In the genomic region with DNA sequence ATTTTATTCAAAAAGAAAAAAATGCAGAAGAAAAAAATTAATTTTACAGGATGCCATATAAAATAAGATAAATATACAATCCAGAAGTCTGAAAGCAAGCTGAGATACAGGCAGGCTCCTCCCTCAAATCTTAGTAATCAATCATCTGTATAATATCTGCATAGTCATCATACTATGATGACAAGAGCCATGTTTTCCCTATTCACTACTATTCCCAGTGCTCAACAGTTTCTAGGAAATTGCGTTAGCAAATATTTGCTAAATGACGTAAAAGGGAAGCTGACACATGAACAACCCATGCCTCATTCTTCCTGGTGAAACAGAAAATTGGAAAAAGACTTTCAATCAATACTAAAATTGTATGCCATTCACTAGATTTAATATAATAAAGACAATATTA, we compare ENCODE assay signal across 14 cellular contexts.
DNase-seq lines count a peak whose midpoint lies in the region; ATAC-seq, FAIRE-seq and TF ChIP-seq lines count a peak whose summit lies in the region.
"Had no signal": no experiment of that assay in that cellular context is flagged by ENCODE, and none has a peak within 500 bp of the region (broad histone marks: within the 10 kb centered on the region; RNA-seq: fewer than 3 reads in every experiment).

No MANE protein-coding gene starts in this region.

- no peak for ATAC-seq in HepG2
- ATAC-seq: foreskin keratinocyte, WTC11 had no signal

- TF ChIP-seq EP300 in HepG2 (IDR thresholded peaks at IDR 0.05; ENCODE audit: low read depth in 2 of 2, low read length in 2 of 2) (no peak), HepG2 (CRISPR knock-in tag; IDR thresholded peaks at IDR 0.05; ENCODE audit: borderline replicate concordance) (no peak)

- 0 to 3% methylated on average over 2 of the region's 2 CpGs for WGBS in GM23248 (ENCODE audit: low coverage in 1 of 2, low lambda C conversion rate in 2 of 2, missing lambda C conversion rate in 2 of 2), 2 experiments
- WGBS in HepG2 (ENCODE audit: low lambda C conversion rate): 21% methylated on average over 2 of the region's 2 CpGs

- H3K9ac ChIP-seq in GM23248 (no peak overlapping the region), HepG2 (ENCODE audit: insufficient read depth, low read depth, low read length) (no peak overlapping the region)

- no peaks in the 10 kb centered on the region for H4K20me1 ChIP-seq in GM23248 (ENCODE audit: insufficient read depth)
- no peaks in the 10 kb centered on the region for H4K20me1 ChIP-seq in HepG2 (ENCODE audit: insufficient read depth, low read length)

- H3K4me2 ChIP-seq in GM23248 (ENCODE audit: unreplicated experiment) (no peak overlapping the region), HepG2 (ENCODE audit: low read depth, low read length) (no peak overlapping the region)

- H3K27ac ChIP-seq in GM23248 (no peak overlapping the region), HepG2 (ENCODE audit: extremely low read length, insufficient read depth, low read length) (no peak overlapping the region)
- H3K27ac ChIP-seq: dorsolateral prefrontal cortex, foreskin keratinocyte, suprapubic skin had no signal

- FAIRE-seq in bronchial epithelial cell (lab: Jason Lieb, UNC): no peak
- FAIRE-seq in HepG2 (lab: Jason Lieb, UNC): no peak
- FAIRE-seq: G401.6 had no signal

- no peak overlapping the region for H2AFZ ChIP-seq in GM23248
- no peak overlapping the region for H2AFZ ChIP-seq in HepG2 (ENCODE audit: low read length)

- DNase-seq in GM23248: peak; percentile 80
- peak; percentile 1 for DNase-seq in NCI-H146 treated with DMSO at 0.1 percent for 48 hours (lab: John Stamatoyannopoulos, UW; ENCODE audit: unreplicated experiment)
- peak; percentile 97 for DNase-seq in bronchial epithelial cell (ENCODE audit: low read depth)
- peak; percentile 18 for DNase-seq in HepG2 (ENCODE audit: low spot score)
- no peak for DNase-seq in NCI-H187 treated with DMSO at 0.1 percent for 48 hours (lab: John Stamatoyannopoulos, UW)
- DNase-seq in activated CD8-positive, alpha-beta memory T cell treated with anti-CD3 and anti-CD28 coated beads for 24 hours: no peak
- DNase-seq in SW480 (ENCODE audit: low spot score): no peak
- DNase-seq in KG1 (lab: John Stamatoyannopoulos, UW): no peak
- DNase-seq: activated gamma-delta T cell, dorsolateral prefrontal cortex, foreskin keratinocyte had no signal

- H3K9me3 ChIP-seq in GM23248 (ENCODE audit: low read depth) (no peaks in the 10 kb centered on the region), HepG2 (ENCODE audit: low read length) (peaks cover 65% of the 10 kb centered on the region)
- H3K9me3 ChIP-seq: suprapubic skin had no signal

- no peak for TF ChIP-seq RAD21 in HepG2 (CRISPR knock-in tag; IDR thresholded peaks at IDR 0.05)

- H3K9me2 ChIP-seq in GM23248 (ENCODE audit: insufficient read depth): no peaks in the 10 kb centered on the region

- CTCF ChIA-PET in HepG2 (lab: Yijun Ruan, JAX; ENCODE audit: low intra/inter-chr PET ratio, low total read pairs): no interaction called here

- no TSS peak for BruUV-seq in HepG2 (replicated peaks; lab: Mats Ljungman, UMichigan)

- H3F3A ChIP-seq in GM23248 (ENCODE audit: insufficient read depth): no peaks in the 10 kb centered on the region

- no peaks in the 10 kb centered on the region for H3K36me3 ChIP-seq in GM23248 (ENCODE audit: low read depth)
- no peaks in the 10 kb centered on the region for H3K36me3 ChIP-seq in bronchial epithelial cell (ENCODE audit: control insufficient read depth, insufficient read depth, low read length)
- H3K36me3 ChIP-seq in HepG2 (replicated peaks in 1 of 2; ENCODE audit: control insufficient read depth in 1 of 2, insufficient read depth in 2 of 2, low read length in 2 of 2): no peaks in the 10 kb centered on the region
- H3K36me3 ChIP-seq: suprapubic skin had no signal

- H3K27me3 ChIP-seq in GM23248 (replicated peaks; ENCODE audit: insufficient read depth) (no peaks in the 10 kb centered on the region), bronchial epithelial cell (ENCODE audit: control insufficient read depth, insufficient read depth, low read length) (no peaks in the 10 kb centered on the region), HepG2 (ENCODE audit: control insufficient read depth in 1 of 2, insufficient read depth in 2 of 2, low read length in 2 of 2) (no peaks in the 10 kb centered on the region)
- H3K27me3 ChIP-seq: dorsolateral prefrontal cortex, foreskin keratinocyte, suprapubic skin had no signal

- POLR2A ChIA-PET in HepG2 (lab: Yijun Ruan, JAX): no interaction called here

- in situ Hi-C loops in GM23248 (cut with MboI) (no loop called here), HepG2 (cut with HindIII; ENCODE audit: extremely low pct_ligation_motif_present, low pct_unique_long_range_greater_than_20kb) (no loop called here)

- no peak for TF ChIP-seq POLR2A in HepG2 (IDR thresholded peaks at IDR 0.05; ENCODE audit: insufficient read depth in 1 of 2, low read depth in 2 of 2, low read length in 2 of 2)

- no peak overlapping the region for H3K4me3 ChIP-seq in GM23248
- H3K4me3 ChIP-seq in bronchial epithelial cell (ENCODE audit: low read depth, low read length): no peak overlapping the region
- no peak overlapping the region for H3K4me3 ChIP-seq in HepG2 (replicated peaks in 1 of 3; ENCODE audit: insufficient read depth in 1 of 3, low read depth in 2 of 3, low read length in 3 of 3)
- H3K4me3 ChIP-seq: dorsolateral prefrontal cortex, suprapubic skin had no signal

- no peak for TF ChIP-seq CTCF in bronchial epithelial cell (IDR thresholded peaks at IDR 0.05; ENCODE audit: insufficient read depth, low read length, severe bottlenecking)
- no peak for TF ChIP-seq CTCF in HepG2 (CRISPR knock-in tag; IDR thresholded peaks at IDR 0.05)

- H3K4me1 ChIP-seq in GM23248 (ENCODE audit: insufficient read depth) (0 out of 2 replicates have a peak, but pooled peaks cover 3% of the 10 kb centered on the region), HepG2 (ENCODE audit: insufficient read depth, low read length) (no peaks in the 10 kb centered on the region)
- H3K4me1 ChIP-seq: foreskin keratinocyte, suprapubic skin had no signal

- H3K79me2 ChIP-seq in GM23248 (ENCODE audit: insufficient read depth): no peaks in the 10 kb centered on the region
- H3K79me2 ChIP-seq in HepG2 (ENCODE audit: insufficient read depth, low read length): no peaks in the 10 kb centered on the region

- intact Hi-C loops in HepG2 (cut with micrococcal nuclease; ENCODE audit: unreplicated experiment): no loop called here

TF ChIP-seq in HepG2, 621 proteins besides CTCF, POLR2A, EP300 and RAD21:
- TF ChIP-seq MAFF (IDR thresholded peaks at IDR 0.05; ENCODE audit: low read depth, low read length) (peak; percentile 75), ZNF446 (CRISPR knock-in tag; IDR thresholded peaks at IDR 0.05) (no peak), SRF (IDR thresholded peaks at IDR 0.05; ENCODE audit: low read depth, low read length) (no peak), ZSCAN9 (CRISPR knock-in tag; IDR thresholded peaks at IDR 0.05; ENCODE audit: borderline replicate concordance) (no peak), GATAD2A (CRISPR knock-in tag; IDR thresholded peaks at IDR 0.05) (no peak), BCL6 (CRISPR knock-in tag; IDR thresholded peaks at IDR 0.05) (peak; percentile 38; the same call in 1 of the 2 replicates), MAFK (conservative IDR thresholded peaks at IDR 0.05 in 1 of 2, IDR thresholded peaks at IDR 0.05 in 1 of 2; ENCODE audit: low read length in 2 of 2) (peak; percentile 78 to 84), MBD4 (IDR thresholded peaks at IDR 0.05; ENCODE audit: borderline replicate concordance, low read length) (no peak), DNMT3B (CRISPR knock-in tag; conservative IDR thresholded peaks at IDR 0.05) (no peak), NFATC3 (CRISPR knock-in tag; IDR thresholded peaks at IDR 0.05) (no peak), CREB1 (IDR thresholded peaks at IDR 0.05) (peak; percentile 41), CREB1 (CRISPR knock-in tag; IDR thresholded peaks at IDR 0.05) (peak; percentile 50; the same call in 1 of the 2 replicates), PHF20 (CRISPR knock-in tag; IDR thresholded peaks at IDR 0.05) (no peak)
TF ChIP-seq in HepG2: peak in this region for 4.

Comparison
In these comparisons a context has a peak if more than half of its experiments do, and no peak if none do; other contexts are left out.
1. DNase-seq: peak in GM23248 (single experiment), NCI-H146 treated with DMSO at 0.1 percent for 48 hours (single experiment), bronchial epithelial cell (single experiment) and HepG2 (single experiment); none in NCI-H187 treated with DMSO at 0.1 percent for 48 hours (single experiment), activated CD8-positive, alpha-beta memory T cell treated with anti-CD3 and anti-CD28 coated beads for 24 hours (single experiment), SW480 (single experiment) and KG1 (single experiment).